ENCODE assay signal across 8 cellular contexts in genomic region chr10:80462986-80463741, GRCh38. TPM values are rescaled to one million over a fixed set of nuclear protein-coding genes. Genes with fewer than 3 reads are reported as not detected.
DNase-seq lines count a peak whose midpoint lies in the region; ATAC-seq and TF ChIP-seq lines count a peak whose summit lies in the region.

No MANE protein-coding gene starts in this region.

- no TSS peak for BruUV-seq in mammary epithelial cell (replicated peaks; lab: Mats Ljungman, UMichigan)

- DNase-seq in BJ (ENCODE audit: low read depth) = peak; percentile 55
- peak; percentile 66 for DNase-seq in MV-4-11 (lab: John Stamatoyannopoulos, UW)
- DNase-seq in mammary epithelial cell = peak; percentile 32
- no peak for DNase-seq in natural killer cell treated with Interleukin-12 subunit alpha and Interleukin-12 subunit beta and Interleukin-15 and Interleukin-18, amount 100 ng/mL, for 72 hours (ENCODE audit: low spot score)
- no peak for DNase-seq in NCI-H2196 (lab: John Stamatoyannopoulos, UW; ENCODE audit: unreplicated experiment)
- no peak for DNase-seq in GOT3 (lab: John Stamatoyannopoulos, UW)
- no peak for DNase-seq in GM13977 (ENCODE audit: low spot score)

- no peaks in the 10 kb centered on the region for H4K20me1 ChIP-seq in mammary epithelial cell (ENCODE audit: insufficient read depth, low read length)

- peak overlapping the region; percentile 70 for H3K4me3 Mint-ChIP-seq in natural killer cell treated with Interleukin-12 subunit alpha and Interleukin-12 subunit beta and Interleukin-15 and Interleukin-18, amount 100 ng/mL, for 72 hours

- peaks cover 4% of the 10 kb centered on the region for H3K36me3 Mint-ChIP-seq in natural killer cell treated with Interleukin-12 subunit alpha and Interleukin-12 subunit beta and Interleukin-15 and Interleukin-18, amount 100 ng/mL, for 72 hours

- peak overlapping the region; percentile 95 to 98 for H3K27ac Mint-ChIP-seq in natural killer cell treated with Interleukin-12 subunit alpha and Interleukin-12 subunit beta and Interleukin-15 and Interleukin-18, amount 100 ng/mL, for 72 hours

- dilution Hi-C loops in mammary epithelial cell (cut with HindIII; ENCODE audit: low sequenced_read_pairs) = no loop called here

- no peak overlapping the region for H3K9ac ChIP-seq in mammary epithelial cell (ENCODE audit: insufficient read depth, low read length)

- H3K9me3 Mint-ChIP-seq in natural killer cell treated with Interleukin-12 subunit alpha and Interleukin-12 subunit beta and Interleukin-15 and Interleukin-18, amount 100 ng/mL, for 72 hours = no peaks in the 10 kb centered on the region

- peaks cover 100% of the 10 kb centered on the region for H3K79me2 ChIP-seq in mammary epithelial cell (ENCODE audit: insufficient read depth, low read length)

- peaks cover 96% of the 10 kb centered on the region in 2 donors for H3K4me1 Mint-ChIP-seq in natural killer cell treated with Interleukin-12 subunit alpha and Interleukin-12 subunit beta and Interleukin-15 and Interleukin-18, amount 100 ng/mL, for 72 hours (ENCODE audit: low read depth in 2 of 2)

- peaks cover 96% of the 10 kb centered on the region for H3K4me1 ChIP-seq in mammary epithelial cell (ENCODE audit: insufficient read depth, low read length)

- no peaks in the 10 kb centered on the region for H3K9me3 ChIP-seq in mammary epithelial cell (replicated peaks; ENCODE audit: insufficient read depth, low read length)

- TF ChIP-seq CTCF in BJ (IDR thresholded peaks at IDR 0.05; ENCODE audit: insufficient read depth, low read depth, low read length) = no peak
- TF ChIP-seq CTCF in mammary epithelial cell (conservative IDR thresholded peaks at IDR 0.05 in 1 of 2, IDR thresholded peaks at IDR 0.05 in 1 of 2; ENCODE audit: extremely low read depth in 1 of 2, insufficient read depth in 1 of 2, low read depth in 1 of 2, low read length in 2 of 2) = no peak
- no peak for TF ChIP-seq CTCF in GM13977 (IDR thresholded peaks at IDR 0.05; ENCODE audit: extremely low read depth, insufficient read depth, missing control alignments)

- H3K27me3 ChIP-seq in BJ (ENCODE audit: control insufficient read depth, insufficient read depth, low read length) (no peaks in the 10 kb centered on the region), mammary epithelial cell (ENCODE audit: insufficient read depth, low read length) (no peaks in the 10 kb centered on the region)

- WGBS in mammary epithelial cell (ENCODE audit: low coverage, missing lambda C conversion rate) = 40% methylated on average over 5 of the region's 5 CpGs

- peak; percentile 42 for ATAC-seq in GM18873 (IDR thresholded peaks at IDR 0.05; ENCODE audit: low FRiP score, unreplicated experiment)
- no peak for ATAC-seq in natural killer cell treated with Interleukin-12 subunit alpha and Interleukin-12 subunit beta and Interleukin-15 and Interleukin-18, amount 100 ng/mL, for 72 hours

- intact Hi-C loops in mammary epithelial cell (cut with micrococcal nuclease) = no loop called here

- H3K36me3 ChIP-seq in BJ (ENCODE audit: control insufficient read depth, insufficient read depth, low read length) (no peaks in the 10 kb centered on the region), mammary epithelial cell (ENCODE audit: insufficient read depth, low read length) (no peaks in the 10 kb centered on the region)

- H3K4me3 ChIP-seq in BJ (ENCODE audit: low read depth, low read length) = no peak overlapping the region
- H3K4me3 ChIP-seq in mammary epithelial cell (replicated peaks in 1 of 3; ENCODE audit: insufficient read depth in 1 of 3, low read depth in 2 of 3, low read length in 3 of 3) = no peak overlapping the region

- in situ Hi-C loops in mammary epithelial cell (cut with MboI; ENCODE audit: low sequenced_read_pairs in 2 of 2) (no loop called here), GM13977 (cut with MboI; ENCODE audit: low pct_unique_long_range_greater_than_20kb, low sequenced_read_pairs, unreplicated experiment) (no loop called here)

- H3K27me3 Mint-ChIP-seq in natural killer cell treated with Interleukin-12 subunit alpha and Interleukin-12 subunit beta and Interleukin-15 and Interleukin-18, amount 100 ng/mL, for 72 hours = no peaks in the 10 kb centered on the region

- no peak overlapping the region for H2AFZ ChIP-seq in mammary epithelial cell (ENCODE audit: low read depth, low read length)

- H3K4me2 ChIP-seq in mammary epithelial cell (ENCODE audit: insufficient read depth, low read depth, low read length) = peak overlapping the region; percentile 10

- POLR2A ChIA-PET in BJ (lab: Charles Lee) = interaction anchor here (1.2 kb wide), 1 partner anchor 9 kb away, joined by 5 read pairs; no protein-coding TSS in a partner anchor

- CTCF ChIA-PET in BJ (lab: Yijun Ruan, JAX) (interaction anchor here (0.5 to 28.2 kb wide), 4 partner anchors 11 to 1374 kb away, joined by 3 to 661 read pairs (median 14); no protein-coding TSS in a partner anchor), mammary epithelial cell (lab: Charles Lee; ENCODE audit: low non-redundant PET) (interaction anchor here (0.6 to 1.1 kb wide), 2 partner anchors 43 to 1350 kb away, joined by 3 to 4 read pairs; no protein-coding TSS in a partner anchor)

- H3K27ac ChIP-seq in mammary epithelial cell (ENCODE audit: insufficient read depth, low read depth, low read length) = peak overlapping the region; percentile 29

RNA-seq across cellular contexts. Expression of gene TSPAN14, which starts 9.1 kb away (rescaled TPM):
- polyA plus RNA-seq in BJ (2011; rRNA removed) (18.3 and 33.3 TPM in 2 replicates), mammary epithelial cell (97.2 TPM)
- 19.5 and 22.7 TPM in 2 replicates for polyA minus RNA-seq in BJ (2011; rRNA and poly(A)+ RNA removed)
- 100 to 1,000 TPM in 1 of 2 donors, 10 to 100 TPM in 1; 47.8 to 102 TPM for total RNA-seq in mammary epithelial cell
- polyA minus RNA-seq in mammary epithelial cell = 85.5 TPM
- 10 to 100 TPM; 56.5 to 76.6 TPM for total RNA-seq in natural killer cell treated with Interleukin-12 subunit alpha and Interleukin-12 subunit beta and Interleukin-15 and Interleukin-18, amount 100 ng/mL, for 72 hours

RNA-seq across cellular contexts. Expression of gene PRXL2A, which starts 54.8 kb away (rescaled TPM):
- polyA plus RNA-seq in BJ (2011; rRNA removed) = 1.0 and 1.3 TPM in 2 replicates
- 0.21 and 0.33 TPM in 2 replicates for polyA minus RNA-seq in BJ (2011; rRNA and poly(A)+ RNA removed)
- 10 to 100 TPM; 11.0 to 58.6 TPM for total RNA-seq in mammary epithelial cell
- polyA plus RNA-seq in mammary epithelial cell = 34.8 TPM
- 14.7 TPM for polyA minus RNA-seq in mammary epithelial cell
- 1 to 10 TPM; 6.4 to 9.7 TPM for total RNA-seq in natural killer cell treated with Interleukin-12 subunit alpha and Interleukin-12 subunit beta and Interleukin-15 and Interleukin-18, amount 100 ng/mL, for 72 hours

Comparison
In these comparisons a context has a peak if more than half of its experiments do, and no peak if none do; other contexts are left out.
1. DNase-seq: peak in BJ (single experiment), MV-4-11 (single experiment) and mammary epithelial cell (single experiment); none in natural killer cell treated with Interleukin-12 subunit alpha and Interleukin-12 subunit beta and Interleukin-15 and Interleukin-18, amount 100 ng/mL, for 72 hours (single experiment), NCI-H2196 (single experiment), GOT3 (single experiment) and GM13977 (single experiment).